In the genomic region with DNA sequence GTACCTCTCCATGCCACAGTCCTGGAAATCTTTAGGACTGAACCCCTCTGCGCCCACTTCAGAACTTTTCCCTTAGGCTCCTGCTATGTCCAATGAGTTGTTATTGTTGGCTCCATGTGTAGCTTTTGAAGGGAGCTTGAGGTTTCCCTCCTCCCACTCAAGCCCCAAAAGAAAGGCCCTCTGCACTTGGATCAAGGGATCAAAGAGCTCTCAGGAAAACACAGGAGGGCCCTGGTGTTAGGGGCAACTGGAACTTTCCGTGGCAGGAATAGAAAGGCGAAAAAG, we compare ENCODE assay signal across 20 cellular contexts.
DNase-seq lines count a peak whose midpoint lies in the region; ATAC-seq, FAIRE-seq and TF ChIP-seq lines count a peak whose summit lies in the region.
"Had no signal": no experiment of that assay in that cellular context is flagged by ENCODE, and none has a peak within 500 bp of the region (broad histone marks: within the 10 kb centered on the region; RNA-seq: fewer than 3 reads in every experiment).

No MANE protein-coding gene starts in this region.

- TF ChIP-seq EP300 in sigmoid colon (IDR thresholded peaks at IDR 0.05) (no peak), HepG2 (IDR thresholded peaks at IDR 0.05; ENCODE audit: low read depth in 2 of 2, low read length in 2 of 2) (no peak), HepG2 (CRISPR knock-in tag; IDR thresholded peaks at IDR 0.05; ENCODE audit: borderline replicate concordance) (no peak)

- ATAC-seq in Right ventricle myocardium inferior, result peak; percentile 27
- no peak for ATAC-seq in GM21717 (IDR thresholded peaks at IDR 0.05; ENCODE audit: unreplicated experiment)
- no peak for ATAC-seq in HepG2
- ATAC-seq: GM12878, mucosa of descending colon had no signal

- no peak for TF ChIP-seq RAD21 in HepG2 (CRISPR knock-in tag; IDR thresholded peaks at IDR 0.05)

- in situ Hi-C loops in HepG2 (cut with HindIII; ENCODE audit: extremely low pct_ligation_motif_present, low pct_unique_long_range_greater_than_20kb), result loop anchor here (25.0 kb wide), 1 partner anchor 285 kb away; no protein-coding TSS in a partner anchor

- intact Hi-C loops in Right ventricle myocardium inferior (cut with DNase I), result no loop called here
- intact Hi-C loops in cardiac septum (cut with DNase I), result no loop called here
- intact Hi-C loops in left ventricle myocardium inferior (cut with micrococcal nuclease), result no loop called here
- intact Hi-C loops in sigmoid colon (cut with DNase I), result no loop called here
- intact Hi-C loops in HepG2 (cut with micrococcal nuclease; ENCODE audit: unreplicated experiment), result no loop called here

- no peak overlapping the region for H3K4me2 ChIP-seq in HepG2 (ENCODE audit: low read depth, low read length)
- H3K4me2 ChIP-seq: BLaER1 had no signal

- H3K36me3 ChIP-seq in left ventricle myocardium inferior (no peaks in the 10 kb centered on the region), sigmoid colon (no peaks in the 10 kb centered on the region), HepG2 (replicated peaks in 1 of 2; ENCODE audit: control insufficient read depth in 1 of 2, insufficient read depth in 2 of 2, low read length in 2 of 2) (no peaks in the 10 kb centered on the region)

- DNase-seq in Right ventricle myocardium inferior (ENCODE audit: missing footprints) (no peak), cardiac septum (ENCODE audit: low spot score) (no peak), left ventricle myocardium inferior (no peak), sigmoid colon (no peak), globus pallidus (ENCODE audit: low spot score) (no peak), glomerular visceral epithelial cell (ENCODE audit: extremely low spot score) (no peak), HepG2 (ENCODE audit: low spot score) (no peak)
- DNase-seq: 8988T; activated CD4-positive, CD25-positive, alpha-beta regulatory T cell; GDM1; IMR-90; mucosa of descending colon; NCI-H2029 treated with DMSO at 0.1 percent for 48 hours; NCI-H510A treated with DMSO at 0.1 percent for 48 hours; SHP77 treated with DMSO at 0.1 percent for 48 hours; stimulated activated CD4-positive, alpha-beta T cell treated with anti-CD3 and anti-CD28 coated beads, Interleukin-4, amount 100 ng/mL, for 4 hours; stimulated activated CD8-positive, alpha-beta memory T cell treated with anti-CD3 and anti-CD28 coated beads, Interleukin-4, amount 100 ng/mL, for 48 hours had no signal

- WGBS in sigmoid colon, 2 donors, result 96 to 97% methylated on average over 3 of the region's 3 CpGs
- WGBS in HepG2 (ENCODE audit: low lambda C conversion rate), result 85% methylated on average over 3 of the region's 3 CpGs

- H4K20me1 ChIP-seq in HepG2 (ENCODE audit: insufficient read depth, low read length), result no peaks in the 10 kb centered on the region
- H4K20me1 ChIP-seq: BLaER1 had no signal

- H3K79me2 ChIP-seq in HepG2 (ENCODE audit: insufficient read depth, low read length), result no peaks in the 10 kb centered on the region

- POLR2A ChIA-PET in HepG2 (lab: Yijun Ruan, JAX), result no interaction called here

- H3K4me3 ChIP-seq in left ventricle myocardium inferior (no peak overlapping the region), sigmoid colon (no peak overlapping the region), HepG2 (replicated peaks in 1 of 3; ENCODE audit: insufficient read depth in 1 of 3, low read depth in 2 of 3, low read length in 3 of 3) (no peak overlapping the region)
- H3K4me3 ChIP-seq: BLaER1, GM12878, mucosa of descending colon had no signal

- H3K4me1 ChIP-seq in left ventricle myocardium inferior (peaks cover 41% of the 10 kb centered on the region), sigmoid colon (peaks cover 0 to 31% (median 24%) of the 10 kb centered on the region in 4 donors), HepG2 (ENCODE audit: insufficient read depth, low read length) (peaks cover 21% of the 10 kb centered on the region)
- H3K4me1 ChIP-seq: BLaER1 had no signal

- H3K27ac ChIP-seq in left ventricle myocardium inferior (replicated peaks), result peak overlapping the region; percentile 74
- peak overlapping the region; percentile 55 to 63 (median 58) for H3K27ac ChIP-seq in sigmoid colon
- no peak overlapping the region for H3K27ac ChIP-seq in HepG2 (ENCODE audit: extremely low read length, insufficient read depth, low read length)
- H3K27ac ChIP-seq: BLaER1 had no signal

- no peak overlapping the region for H3K9ac ChIP-seq in HepG2 (ENCODE audit: insufficient read depth, low read depth, low read length)
- H3K9ac ChIP-seq: BLaER1 had no signal

- no peak for TF ChIP-seq CTCF in left ventricle myocardium inferior (IDR thresholded peaks at IDR 0.05; ENCODE audit: borderline replicate concordance)
- no peak for TF ChIP-seq CTCF in sigmoid colon (IDR thresholded peaks at IDR 0.05)
- no peak for TF ChIP-seq CTCF in HepG2 (CRISPR knock-in tag; IDR thresholded peaks at IDR 0.05)

- no peak for FAIRE-seq in HepG2 (lab: Jason Lieb, UNC)
- FAIRE-seq: GM12878 had no signal

- BruUV-seq in HepG2 (replicated peaks; lab: Mats Ljungman, UMichigan), result no TSS peak

- no peaks in the 10 kb centered on the region for H3K9me3 ChIP-seq in left ventricle myocardium inferior (replicated peaks)
- no peaks in the 10 kb centered on the region for H3K9me3 ChIP-seq in sigmoid colon
- no peaks in the 10 kb centered on the region for H3K9me3 ChIP-seq in HepG2 (ENCODE audit: low read length)
- H3K9me3 ChIP-seq: mucosa of descending colon had no signal

- H2AFZ ChIP-seq in HepG2 (ENCODE audit: low read length), result no peak overlapping the region

- CTCF ChIA-PET in HepG2 (lab: Yijun Ruan, JAX; ENCODE audit: low intra/inter-chr PET ratio, low total read pairs), result no interaction called here

- H3K27me3 ChIP-seq in left ventricle myocardium inferior (ENCODE audit: low read depth), result no peaks in the 10 kb centered on the region
- H3K27me3 ChIP-seq in sigmoid colon, result no peaks in the 10 kb centered on the region
- H3K27me3 ChIP-seq in HepG2 (ENCODE audit: control insufficient read depth in 1 of 2, insufficient read depth in 2 of 2, low read length in 2 of 2), result no peaks in the 10 kb centered on the region
- H3K27me3 ChIP-seq: BLaER1 had no signal

- TF ChIP-seq POLR2A in sigmoid colon (IDR thresholded peaks at IDR 0.05), result no peak
- no peak for TF ChIP-seq POLR2A in HepG2 (IDR thresholded peaks at IDR 0.05; ENCODE audit: insufficient read depth in 1 of 2, low read depth in 2 of 2, low read length in 2 of 2)

TF ChIP-seq in HepG2, 621 proteins besides CTCF, POLR2A, EP300 and RAD21:
- TF ChIP-seq HOXA5 (CRISPR knock-in tag; IDR thresholded peaks at IDR 0.05) (no peak), HNF4G (IDR thresholded peaks at IDR 0.05; ENCODE audit: borderline replicate concordance, low read depth, low read length) (no peak), HNF4G (CRISPR knock-in tag; IDR thresholded peaks at IDR 0.05; ENCODE audit: borderline replicate concordance, low read depth) (no peak), ARNTL (CRISPR knock-in tag; IDR thresholded peaks at IDR 0.05) (no peak)
- TF ChIP-seq, protein P1, sequence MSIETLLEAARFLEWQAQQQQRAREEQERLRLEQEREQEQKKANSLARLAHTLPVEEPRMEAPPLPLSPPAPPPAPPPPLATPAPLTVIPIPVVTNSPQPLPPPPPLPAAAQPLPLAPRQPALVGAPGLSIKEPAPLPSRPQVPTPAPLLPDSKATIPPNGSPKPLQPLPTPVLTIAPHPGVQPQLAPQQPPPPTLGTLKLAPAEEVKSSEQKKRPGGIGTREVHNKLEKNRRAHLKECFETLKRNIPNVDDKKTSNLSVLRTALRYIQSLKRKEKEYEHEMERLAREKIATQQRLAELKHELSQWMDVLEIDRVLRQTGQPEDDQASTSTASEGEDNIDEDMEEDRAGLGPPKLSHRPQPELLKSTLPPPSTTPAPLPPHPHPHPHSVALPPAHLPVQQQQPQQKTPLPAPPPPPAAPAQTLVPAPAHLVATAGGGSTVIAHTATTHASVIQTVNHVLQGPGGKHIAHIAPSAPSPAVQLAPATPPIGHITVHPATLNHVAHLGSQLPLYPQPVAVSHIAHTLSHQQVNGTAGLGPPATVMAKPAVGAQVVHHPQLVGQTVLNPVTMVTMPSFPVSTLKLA (IDR thresholded peaks at IDR 0.05), result no peak
- TF ChIP-seq, protein P2, sequence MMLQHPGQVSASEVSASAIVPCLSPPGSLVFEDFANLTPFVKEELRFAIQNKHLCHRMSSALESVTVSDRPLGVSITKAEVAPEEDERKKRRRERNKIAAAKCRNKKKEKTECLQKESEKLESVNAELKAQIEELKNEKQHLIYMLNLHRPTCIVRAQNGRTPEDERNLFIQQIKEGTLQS (CRISPR knock-in tag; IDR thresholded peaks at IDR 0.05), result no peak
